Comparison of ENCODE assay signal across 5 cellular contexts in the genomic region with DNA sequence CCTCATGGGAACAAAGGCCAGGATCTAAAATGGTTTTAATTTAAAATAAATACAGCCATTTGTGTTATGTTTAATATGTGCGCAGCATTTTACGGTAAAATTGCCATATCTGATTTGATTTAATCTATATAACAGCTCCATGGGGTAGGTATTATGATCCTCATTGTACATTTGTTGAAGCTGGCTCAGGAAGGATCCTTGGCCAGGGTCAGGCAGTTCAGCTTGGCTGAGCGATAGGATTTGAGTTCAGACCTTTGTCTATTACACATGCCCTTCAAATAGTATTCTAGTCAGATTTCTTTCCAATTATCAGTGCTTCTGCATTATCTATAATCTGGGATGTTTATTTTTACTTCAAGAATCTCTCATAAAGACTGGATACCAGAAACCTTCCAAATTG.
"Had no signal": no experiment of that assay in that cellular context is flagged by ENCODE, and none has a peak within 500 bp of the region (broad histone marks: within the 10 kb centered on the region; RNA-seq: fewer than 3 reads in every experiment).

No MANE protein-coding gene starts in this region.

- DNase-seq: IMR-90 had no signal

- H3K27ac ChIP-seq: HL-60 had no signal

- H3K4me3 ChIP-seq: K562 had no signal

- ATAC-seq: HepG2, K562 had no signal

- H3K36me3 Mint-ChIP-seq: IgD-negative memory B cell had no signal

- H3K27me3 Mint-ChIP-seq: IgD-negative memory B cell had no signal

- H3K4me3 Mint-ChIP-seq: IgD-negative memory B cell had no signal
